Comparison of ENCODE assay signal across 1 cellular context in the genomic region with DNA sequence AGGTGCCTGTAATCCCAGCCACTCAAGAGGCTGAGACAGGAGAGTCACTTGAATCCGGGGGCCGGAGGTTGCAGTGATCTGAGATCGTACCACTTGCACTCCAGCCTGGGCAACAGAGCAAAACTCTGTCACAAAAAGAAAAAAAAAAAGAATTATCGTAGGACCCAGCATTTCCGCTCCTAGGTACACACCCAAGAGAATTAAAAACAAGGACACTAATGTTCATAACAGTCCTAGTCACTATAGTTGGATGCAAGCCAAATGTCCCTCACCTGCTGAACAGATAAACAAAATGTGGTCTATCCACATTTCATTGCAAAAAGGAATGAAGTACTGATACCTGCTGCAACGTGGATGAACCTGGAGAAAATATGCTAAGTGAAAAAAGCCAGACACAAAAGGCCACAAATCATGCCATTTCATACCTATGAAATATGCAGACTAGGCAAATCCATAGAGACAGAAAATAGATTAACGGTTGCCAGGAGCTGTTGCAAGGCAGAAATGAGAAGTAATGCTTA.
A peak's percentile ranks its signal among the peaks of the same experiment; 100 is the strongest.
TF ChIP-seq lines count a peak whose summit lies in the region.

No MANE protein-coding gene starts in this region.

TF ChIP-seq in HepG2, 621 proteins besides CTCF, POLR2A, EP300 and RAD21:
- no peak for TF ChIP-seq ZIK1 (CRISPR knock-in tag; IDR thresholded peaks at IDR 0.05; ENCODE audit: borderline replicate concordance, low read depth)
- TF ChIP-seq MAFF (IDR thresholded peaks at IDR 0.05; ENCODE audit: low read depth, low read length), result peak; percentile 72
- peak; percentile 78 to 81 for TF ChIP-seq MAFK (conservative IDR thresholded peaks at IDR 0.05 in 1 of 2, IDR thresholded peaks at IDR 0.05 in 1 of 2; ENCODE audit: low read length in 2 of 2)
